ENCODE assay signal across 8 cellular contexts in the genomic region with DNA sequence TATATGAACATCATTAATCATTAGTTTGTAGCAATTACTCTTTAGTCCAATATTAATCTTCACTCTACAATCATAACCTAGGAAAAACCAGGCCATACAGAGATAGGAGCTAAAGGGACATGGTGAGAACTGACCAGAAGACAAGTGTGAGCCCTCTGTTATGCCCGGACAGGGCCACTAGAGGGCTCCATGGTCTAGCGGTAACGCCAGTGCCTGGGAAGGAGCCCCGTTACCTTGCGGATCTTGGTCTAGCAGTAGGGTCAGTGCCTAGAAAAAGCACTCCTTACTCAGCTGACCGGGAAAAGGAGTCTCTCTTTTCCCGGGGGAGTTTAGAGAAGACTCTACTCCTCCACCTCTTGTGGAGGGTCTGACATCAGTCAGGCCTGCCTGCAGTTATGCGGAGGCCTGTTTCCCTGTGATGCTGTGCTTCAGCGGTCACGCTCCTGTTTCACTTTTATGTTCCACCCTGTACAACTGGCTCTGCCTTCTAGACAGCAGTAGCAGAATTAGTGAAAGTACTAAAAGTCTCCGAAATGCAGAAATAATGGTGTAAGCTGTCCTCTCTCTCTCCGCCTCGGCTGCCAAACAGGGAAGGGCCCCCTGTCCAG. TPM values are rescaled to one million over a fixed set of nuclear protein-coding genes. Genes with fewer than 3 reads are reported as not detected.
DNase-seq lines count a peak whose midpoint lies in the region; ATAC-seq, FAIRE-seq and TF ChIP-seq lines count a peak whose summit lies in the region.

No MANE protein-coding gene starts in this region.

- peak overlapping the region; percentile 22 for H3K4me3 ChIP-seq in lower lobe of right lung

- peak overlapping the region; percentile 34 for H3K4me3 Mint-ChIP-seq in activated CD4-positive, alpha-beta T cell treated with anti-CD3 and anti-CD28 coated beads, Interleukin-2, amount 10 ng/mL, durations not matched to agents 7 days and 5 days

- no peak overlapping the region for H3K27ac Mint-ChIP-seq in activated CD4-positive, alpha-beta T cell treated with anti-CD3 and anti-CD28 coated beads, Interleukin-2, amount 10 ng/mL, durations not matched to agents 7 days and 5 days

- TF ChIP-seq POLR2A in GM12891 (IDR thresholded peaks at IDR 0.05; ENCODE audit: low read depth, low read length) = no peak

- H3K9me3 ChIP-seq in lower lobe of right lung = no peaks in the 10 kb centered on the region

- CTCF ChIA-PET in activated CD4-positive, alpha-beta T cell treated with anti-CD3 and anti-CD28 coated beads, Interleukin-2, amount 10 ng/mL, durations not matched to agents 7 days and 5 days (lab: Charles Lee) = interaction anchor here (1.0 kb wide), 2 partner anchors 10 to 229 kb away, joined by 3 to 4 read pairs; partner anchors contain the start of gene ZNF266

- peak; percentile 25 for DNase-seq in GM12891 (ENCODE audit: insufficient read length, low spot score)
- DNase-seq in NCI-H460 (ENCODE audit: extremely low read depth, low read depth) = peak; percentile 20
- peak; percentile 68 for DNase-seq in activated CD4-positive, alpha-beta T cell treated with anti-CD3 and anti-CD28 coated beads, Interleukin-2, amount 10 ng/mL, durations not matched to agents 7 days and 5 days
- DNase-seq in dedifferentiated amniotic fluid mesenchymal stem cell (ENCODE audit: extremely low spot score) = peak; percentile 46
- DNase-seq in lower lobe of right lung = peak; percentile 76
- DNase-seq in stimulated activated CD4-positive, alpha-beta T cell treated with anti-CD3 and anti-CD28 coated beads, TNF-alpha, amount 100 ng/mL, for 24 hours (ENCODE audit: low read depth in 3 of 3) = peak; percentile 19 to 55 (median 37)

- H3K36me3 ChIP-seq in lower lobe of right lung = no peaks in the 10 kb centered on the region

- ATAC-seq in lower lobe of right lung = peak; percentile 73 to 74
- no peak for ATAC-seq in HG02623 (IDR thresholded peaks at IDR 0.05; ENCODE audit: unreplicated experiment)

- no peaks in the 10 kb centered on the region for H3K36me3 Mint-ChIP-seq in activated CD4-positive, alpha-beta T cell treated with anti-CD3 and anti-CD28 coated beads, Interleukin-2, amount 10 ng/mL, durations not matched to agents 7 days and 5 days (ENCODE audit: low read depth)

- no peak overlapping the region for H3K27ac ChIP-seq in lower lobe of right lung

- TF ChIP-seq CTCF in lower lobe of right lung (IDR thresholded peaks at IDR 0.05) = peak; percentile 92

- no peaks in the 10 kb centered on the region for H3K4me1 ChIP-seq in lower lobe of right lung

- no peaks in the 10 kb centered on the region for H3K27me3 ChIP-seq in lower lobe of right lung (ENCODE audit: low read depth)

- POLR2A ChIA-PET in activated CD4-positive, alpha-beta T cell treated with anti-CD3 and anti-CD28 coated beads, Interleukin-2, amount 10 ng/mL, durations not matched to agents 7 days and 5 days (lab: Charles Lee) = no interaction called here

- peaks cover 6% of the 10 kb centered on the region for H3K4me1 Mint-ChIP-seq in activated CD4-positive, alpha-beta T cell treated with anti-CD3 and anti-CD28 coated beads, Interleukin-2, amount 10 ng/mL, durations not matched to agents 7 days and 5 days

- H3K27me3 Mint-ChIP-seq in activated CD4-positive, alpha-beta T cell treated with anti-CD3 and anti-CD28 coated beads, Interleukin-2, amount 10 ng/mL, durations not matched to agents 7 days and 5 days = peaks cover 5% of the 10 kb centered on the region

- no peaks in the 10 kb centered on the region for H3K9me3 Mint-ChIP-seq in activated CD4-positive, alpha-beta T cell treated with anti-CD3 and anti-CD28 coated beads, Interleukin-2, amount 10 ng/mL, durations not matched to agents 7 days and 5 days

- intact Hi-C loops in lower lobe of right lung (cut with DNase I) = no loop called here

- FAIRE-seq in A204.1 (lab: Jason Lieb, UNC) (peak; percentile 95), GM12891 (lab: Jason Lieb, UNC) (peak; percentile 90)

TF ChIP-seq in GM12891, 5 proteins besides CTCF, POLR2A, EP300 and RAD21:
- TF ChIP-seq TAF1 (IDR thresholded peaks at IDR 0.05; ENCODE audit: low read depth, low read length) (no peak), POU2F2 (IDR thresholded peaks at IDR 0.05; ENCODE audit: low read depth, low read length) (no peak), PAX5 (IDR thresholded peaks at IDR 0.05; ENCODE audit: insufficient read depth, low read length, severe bottlenecking) (no peak), POLR2AphosphoS5 (IDR thresholded peaks at IDR 0.05; ENCODE audit: low read depth, low read length) (no peak), SPI1 (IDR thresholded peaks at IDR 0.05; ENCODE audit: low read depth, low read length) (no peak)

RNA-seq across cellular contexts. Expression of gene OR7D4, which starts 13.8 kb away (rescaled TPM):
- not detected for polyA plus RNA-seq in GM12891 (2012; ENCODE audit: low read depth, missing spikeins)
- total RNA-seq in NCI-H460 (2014; rRNA removed; shearing (Covaris generic)) = not detected in 2 replicates
- polyA plus RNA-seq in NCI-H460 (2014; cell fraction: nucleus; rRNA removed) = not detected in 2 replicates
- total RNA-seq in activated CD4-positive, alpha-beta T cell treated with anti-CD3 and anti-CD28 coated beads, Interleukin-2, amount 10 ng/mL, durations not matched to agents 7 days and 5 days = not detected
- not detected for total RNA-seq in lower lobe of right lung

RNA-seq across cellular contexts. Expression of gene OR7D2, which starts 26.8 kb away (rescaled TPM):
- polyA plus RNA-seq in GM12891 (2012; ENCODE audit: low read depth, missing spikeins) = not detected
- total RNA-seq in NCI-H460 (2014; rRNA removed; shearing (Covaris generic)) = 0.05 TPM in 1 of 2 replicates, not detected in the other
- 0.60 TPM in 1 of 2 replicates, not detected in the other for polyA plus RNA-seq in NCI-H460 (2014; cell fraction: nucleus; rRNA removed)
- not detected for total RNA-seq in activated CD4-positive, alpha-beta T cell treated with anti-CD3 and anti-CD28 coated beads, Interleukin-2, amount 10 ng/mL, durations not matched to agents 7 days and 5 days
- total RNA-seq in lower lobe of right lung = 0.59 TPM

RNA-seq across cellular contexts. Expression of gene OR7E24, which starts 45.1 kb away (rescaled TPM):
- polyA plus RNA-seq in GM12891 (2012; ENCODE audit: low read depth, missing spikeins) = not detected
- total RNA-seq in NCI-H460 (2014; rRNA removed; shearing (Covaris generic)) = not detected in 2 replicates
- not detected in 2 replicates for polyA plus RNA-seq in NCI-H460 (2014; cell fraction: nucleus; rRNA removed)
- not detected for total RNA-seq in activated CD4-positive, alpha-beta T cell treated with anti-CD3 and anti-CD28 coated beads, Interleukin-2, amount 10 ng/mL, durations not matched to agents 7 days and 5 days
- not detected for total RNA-seq in lower lobe of right lung

Comparison
In these comparisons a context has a peak if more than half of its experiments do, and no peak if none do; other contexts are left out.
1. DNase-seq: peak in every context shown above with its lines; median percentile 76 in lower lobe of right lung; 68 in activated CD4-positive, alpha-beta T cell treated with anti-CD3 and anti-CD28 coated beads, Interleukin-2, amount 10 ng/mL, durations not matched to agents 7 days and 5 days; 46 in dedifferentiated amniotic fluid mesenchymal stem cell; 37 in stimulated activated CD4-positive, alpha-beta T cell treated with anti-CD3 and anti-CD28 coated beads, TNF-alpha, amount 100 ng/mL, for 24 hours; 25 in GM12891; 20 in NCI-H460.